ENCODE assay signal across 1 cellular context in genomic region chr19:860481-861098, GRCh38.
TF ChIP-seq lines count a peak whose summit lies in the region.

No MANE protein-coding gene starts in this region.

TF ChIP-seq in K562, 482 proteins besides CTCF, POLR2A, EP300 and RAD21 (continued from another document and continues in another):
- TF ChIP-seq, protein P1, sequence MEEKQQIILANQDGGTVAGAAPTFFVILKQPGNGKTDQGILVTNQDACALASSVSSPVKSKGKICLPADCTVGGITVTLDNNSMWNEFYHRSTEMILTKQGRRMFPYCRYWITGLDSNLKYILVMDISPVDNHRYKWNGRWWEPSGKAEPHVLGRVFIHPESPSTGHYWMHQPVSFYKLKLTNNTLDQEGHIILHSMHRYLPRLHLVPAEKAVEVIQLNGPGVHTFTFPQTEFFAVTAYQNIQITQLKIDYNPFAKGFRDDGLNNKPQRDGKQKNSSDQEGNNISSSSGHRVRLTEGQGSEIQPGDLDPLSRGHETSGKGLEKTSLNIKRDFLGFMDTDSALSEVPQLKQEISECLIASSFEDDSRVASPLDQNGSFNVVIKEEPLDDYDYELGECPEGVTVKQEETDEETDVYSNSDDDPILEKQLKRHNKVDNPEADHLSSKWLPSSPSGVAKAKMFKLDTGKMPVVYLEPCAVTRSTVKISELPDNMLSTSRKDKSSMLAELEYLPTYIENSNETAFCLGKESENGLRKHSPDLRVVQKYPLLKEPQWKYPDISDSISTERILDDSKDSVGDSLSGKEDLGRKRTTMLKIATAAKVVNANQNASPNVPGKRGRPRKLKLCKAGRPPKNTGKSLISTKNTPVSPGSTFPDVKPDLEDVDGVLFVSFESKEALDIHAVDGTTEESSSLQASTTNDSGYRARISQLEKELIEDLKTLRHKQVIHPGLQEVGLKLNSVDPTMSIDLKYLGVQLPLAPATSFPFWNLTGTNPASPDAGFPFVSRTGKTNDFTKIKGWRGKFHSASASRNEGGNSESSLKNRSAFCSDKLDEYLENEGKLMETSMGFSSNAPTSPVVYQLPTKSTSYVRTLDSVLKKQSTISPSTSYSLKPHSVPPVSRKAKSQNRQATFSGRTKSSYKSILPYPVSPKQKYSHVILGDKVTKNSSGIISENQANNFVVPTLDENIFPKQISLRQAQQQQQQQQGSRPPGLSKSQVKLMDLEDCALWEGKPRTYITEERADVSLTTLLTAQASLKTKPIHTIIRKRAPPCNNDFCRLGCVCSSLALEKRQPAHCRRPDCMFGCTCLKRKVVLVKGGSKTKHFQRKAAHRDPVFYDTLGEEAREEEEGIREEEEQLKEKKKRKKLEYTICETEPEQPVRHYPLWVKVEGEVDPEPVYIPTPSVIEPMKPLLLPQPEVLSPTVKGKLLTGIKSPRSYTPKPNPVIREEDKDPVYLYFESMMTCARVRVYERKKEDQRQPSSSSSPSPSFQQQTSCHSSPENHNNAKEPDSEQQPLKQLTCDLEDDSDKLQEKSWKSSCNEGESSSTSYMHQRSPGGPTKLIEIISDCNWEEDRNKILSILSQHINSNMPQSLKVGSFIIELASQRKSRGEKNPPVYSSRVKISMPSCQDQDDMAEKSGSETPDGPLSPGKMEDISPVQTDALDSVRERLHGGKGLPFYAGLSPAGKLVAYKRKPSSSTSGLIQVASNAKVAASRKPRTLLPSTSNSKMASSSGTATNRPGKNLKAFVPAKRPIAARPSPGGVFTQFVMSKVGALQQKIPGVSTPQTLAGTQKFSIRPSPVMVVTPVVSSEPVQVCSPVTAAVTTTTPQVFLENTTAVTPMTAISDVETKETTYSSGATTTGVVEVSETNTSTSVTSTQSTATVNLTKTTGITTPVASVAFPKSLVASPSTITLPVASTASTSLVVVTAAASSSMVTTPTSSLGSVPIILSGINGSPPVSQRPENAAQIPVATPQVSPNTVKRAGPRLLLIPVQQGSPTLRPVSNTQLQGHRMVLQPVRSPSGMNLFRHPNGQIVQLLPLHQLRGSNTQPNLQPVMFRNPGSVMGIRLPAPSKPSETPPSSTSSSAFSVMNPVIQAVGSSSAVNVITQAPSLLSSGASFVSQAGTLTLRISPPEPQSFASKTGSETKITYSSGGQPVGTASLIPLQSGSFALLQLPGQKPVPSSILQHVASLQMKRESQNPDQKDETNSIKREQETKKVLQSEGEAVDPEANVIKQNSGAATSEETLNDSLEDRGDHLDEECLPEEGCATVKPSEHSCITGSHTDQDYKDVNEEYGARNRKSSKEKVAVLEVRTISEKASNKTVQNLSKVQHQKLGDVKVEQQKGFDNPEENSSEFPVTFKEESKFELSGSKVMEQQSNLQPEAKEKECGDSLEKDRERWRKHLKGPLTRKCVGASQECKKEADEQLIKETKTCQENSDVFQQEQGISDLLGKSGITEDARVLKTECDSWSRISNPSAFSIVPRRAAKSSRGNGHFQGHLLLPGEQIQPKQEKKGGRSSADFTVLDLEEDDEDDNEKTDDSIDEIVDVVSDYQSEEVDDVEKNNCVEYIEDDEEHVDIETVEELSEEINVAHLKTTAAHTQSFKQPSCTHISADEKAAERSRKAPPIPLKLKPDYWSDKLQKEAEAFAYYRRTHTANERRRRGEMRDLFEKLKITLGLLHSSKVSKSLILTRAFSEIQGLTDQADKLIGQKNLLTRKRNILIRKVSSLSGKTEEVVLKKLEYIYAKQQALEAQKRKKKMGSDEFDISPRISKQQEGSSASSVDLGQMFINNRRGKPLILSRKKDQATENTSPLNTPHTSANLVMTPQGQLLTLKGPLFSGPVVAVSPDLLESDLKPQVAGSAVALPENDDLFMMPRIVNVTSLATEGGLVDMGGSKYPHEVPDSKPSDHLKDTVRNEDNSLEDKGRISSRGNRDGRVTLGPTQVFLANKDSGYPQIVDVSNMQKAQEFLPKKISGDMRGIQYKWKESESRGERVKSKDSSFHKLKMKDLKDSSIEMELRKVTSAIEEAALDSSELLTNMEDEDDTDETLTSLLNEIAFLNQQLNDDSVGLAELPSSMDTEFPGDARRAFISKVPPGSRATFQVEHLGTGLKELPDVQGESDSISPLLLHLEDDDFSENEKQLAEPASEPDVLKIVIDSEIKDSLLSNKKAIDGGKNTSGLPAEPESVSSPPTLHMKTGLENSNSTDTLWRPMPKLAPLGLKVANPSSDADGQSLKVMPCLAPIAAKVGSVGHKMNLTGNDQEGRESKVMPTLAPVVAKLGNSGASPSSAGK (IDR thresholded peaks at IDR 0.05): peak; percentile 23; the same call in 1 of the 2 replicates
- TF ChIP-seq, protein P2, sequence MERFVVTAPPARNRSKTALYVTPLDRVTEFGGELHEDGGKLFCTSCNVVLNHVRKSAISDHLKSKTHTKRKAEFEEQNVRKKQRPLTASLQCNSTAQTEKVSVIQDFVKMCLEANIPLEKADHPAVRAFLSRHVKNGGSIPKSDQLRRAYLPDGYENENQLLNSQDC (CRISPR knock-in tag; IDR thresholded peaks at IDR 0.05): no peak
- TF ChIP-seq ATF7 (IDR thresholded peaks at IDR 0.05) (peak; percentile 70), PREB (CRISPR knock-in tag; IDR thresholded peaks at IDR 0.05) (no peak), ZFP91 (CRISPR knock-in tag; IDR thresholded peaks at IDR 0.05) (no peak), MAZ (CRISPR knock-in tag; conservative IDR thresholded peaks at IDR 0.05 in 1 of 2, IDR thresholded peaks at IDR 0.05 in 1 of 2) (peak; percentile 63 to 84), SMAD2 (IDR thresholded peaks at IDR 0.05; ENCODE audit: low read depth, low read length) (no peak), ZBTB7A (IDR thresholded peaks at IDR 0.05; ENCODE audit: borderline replicate concordance, control insufficient read depth, low read depth, low read length) (peak; percentile 70), ZNF263 (CRISPR knock-in tag; IDR thresholded peaks at IDR 0.05; ENCODE audit: borderline replicate concordance) (peak; percentile 74), ZNF398 (CRISPR knock-in tag; IDR thresholded peaks at IDR 0.05) (no peak), ZC3H4 (CRISPR knock-in tag; IDR thresholded peaks at IDR 0.05; ENCODE audit: borderline replicate concordance) (no peak), DACH1 (IDR thresholded peaks at IDR 0.05; ENCODE audit: partially characterized antibody) (no peak), FOXM1 (IDR thresholded peaks at IDR 0.05; ENCODE audit: low read depth) (no peak), FOXM1 (CRISPR knock-in tag; IDR thresholded peaks at IDR 0.05; ENCODE audit: low read depth) (0 out of 2 replicates have a peak, but pooled peaks have one; percentile 60), ZNF79 (CRISPR knock-in tag; IDR thresholded peaks at IDR 0.05; ENCODE audit: low read depth) (no peak), TFAP4 (CRISPR knock-in tag; IDR thresholded peaks at IDR 0.05; ENCODE audit: borderline replicate concordance) (no peak; the same call in 1 of the 2 replicates), ZNF324 (CRISPR knock-in tag; IDR thresholded peaks at IDR 0.05) (no peak), ZNF780A (CRISPR knock-in tag; IDR thresholded peaks at IDR 0.05) (no peak), EGR1 (conservative IDR thresholded peaks at IDR 0.05) (peak; percentile 70), RBM14 (IDR thresholded peaks at IDR 0.05; ENCODE audit: borderline replicate concordance, insufficient read depth, low read depth, low read length) (no peak), SRF (CRISPR knock-in tag; IDR thresholded peaks at IDR 0.05) (no peak), CBX1 (IDR thresholded peaks at IDR 0.05; ENCODE audit: low read depth) (peak; percentile 46; the same call in 1 of the 2 replicates), GABPB1 (CRISPR knock-in tag; IDR thresholded peaks at IDR 0.05) (peak; percentile 49; the same call in 1 of the 2 replicates), SRSF9 (IDR thresholded peaks at IDR 0.05; ENCODE audit: borderline replicate concordance, low read depth, low read length) (no peak), HDAC8 (tag; IDR thresholded peaks at IDR 0.05) (no peak), TOE1 (IDR thresholded peaks at IDR 0.05; ENCODE audit: borderline replicate concordance) (no peak), TOE1 (CRISPR knock-in tag; IDR thresholded peaks at IDR 0.05; ENCODE audit: borderline replicate concordance, low read depth) (peak; percentile 73; the same call in 1 of the 2 replicates), SUPT5H (IDR thresholded peaks at IDR 0.05) (peak; percentile 72), KDM5B (IDR thresholded peaks at IDR 0.05; ENCODE audit: insufficient replicate concordance, low read depth, low read length) (peak; percentile 59), RB1 (IDR thresholded peaks at IDR 0.05; ENCODE audit: low read depth) (peak; percentile 90; the same call in 1 of the 2 replicates), SETDB1 (IDR thresholded peaks at IDR 0.05; ENCODE audit: low read length) (no peak), SOX6 (IDR thresholded peaks at IDR 0.05) (0 out of 2 replicates have a peak, but pooled peaks have one; percentile 13), HNRNPLL (IDR thresholded peaks at IDR 0.05; ENCODE audit: low read depth, low read length, poor library complexity, severe bottlenecking) (peak; percentile 18), HMG20B (CRISPR knock-in tag; IDR thresholded peaks at IDR 0.05) (no peak), THRAP3 (IDR thresholded peaks at IDR 0.05; ENCODE audit: borderline replicate concordance) (no peak), ERF (CRISPR knock-in tag; IDR thresholded peaks at IDR 0.05) (no peak), MXI1 (IDR thresholded peaks at IDR 0.05; ENCODE audit: low read depth, low read length) (no peak), FOXJ3 (CRISPR knock-in tag; IDR thresholded peaks at IDR 0.05) (no peak), ZFP1 (CRISPR knock-in tag; IDR thresholded peaks at IDR 0.05) (no peak)
- TF ChIP-seq, protein P3, sequence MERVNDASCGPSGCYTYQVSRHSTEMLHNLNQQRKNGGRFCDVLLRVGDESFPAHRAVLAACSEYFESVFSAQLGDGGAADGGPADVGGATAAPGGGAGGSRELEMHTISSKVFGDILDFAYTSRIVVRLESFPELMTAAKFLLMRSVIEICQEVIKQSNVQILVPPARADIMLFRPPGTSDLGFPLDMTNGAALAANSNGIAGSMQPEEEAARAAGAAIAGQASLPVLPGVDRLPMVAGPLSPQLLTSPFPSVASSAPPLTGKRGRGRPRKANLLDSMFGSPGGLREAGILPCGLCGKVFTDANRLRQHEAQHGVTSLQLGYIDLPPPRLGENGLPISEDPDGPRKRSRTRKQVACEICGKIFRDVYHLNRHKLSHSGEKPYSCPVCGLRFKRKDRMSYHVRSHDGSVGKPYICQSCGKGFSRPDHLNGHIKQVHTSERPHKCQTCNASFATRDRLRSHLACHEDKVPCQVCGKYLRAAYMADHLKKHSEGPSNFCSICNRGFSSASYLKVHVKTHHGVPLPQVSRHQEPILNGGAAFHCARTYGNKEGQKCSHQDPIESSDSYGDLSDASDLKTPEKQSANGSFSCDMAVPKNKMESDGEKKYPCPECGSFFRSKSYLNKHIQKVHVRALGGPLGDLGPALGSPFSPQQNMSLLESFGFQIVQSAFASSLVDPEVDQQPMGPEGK (CRISPR knock-in tag; IDR thresholded peaks at IDR 0.05; ENCODE audit: borderline replicate concordance): no peak
- TF ChIP-seq, protein P4, sequence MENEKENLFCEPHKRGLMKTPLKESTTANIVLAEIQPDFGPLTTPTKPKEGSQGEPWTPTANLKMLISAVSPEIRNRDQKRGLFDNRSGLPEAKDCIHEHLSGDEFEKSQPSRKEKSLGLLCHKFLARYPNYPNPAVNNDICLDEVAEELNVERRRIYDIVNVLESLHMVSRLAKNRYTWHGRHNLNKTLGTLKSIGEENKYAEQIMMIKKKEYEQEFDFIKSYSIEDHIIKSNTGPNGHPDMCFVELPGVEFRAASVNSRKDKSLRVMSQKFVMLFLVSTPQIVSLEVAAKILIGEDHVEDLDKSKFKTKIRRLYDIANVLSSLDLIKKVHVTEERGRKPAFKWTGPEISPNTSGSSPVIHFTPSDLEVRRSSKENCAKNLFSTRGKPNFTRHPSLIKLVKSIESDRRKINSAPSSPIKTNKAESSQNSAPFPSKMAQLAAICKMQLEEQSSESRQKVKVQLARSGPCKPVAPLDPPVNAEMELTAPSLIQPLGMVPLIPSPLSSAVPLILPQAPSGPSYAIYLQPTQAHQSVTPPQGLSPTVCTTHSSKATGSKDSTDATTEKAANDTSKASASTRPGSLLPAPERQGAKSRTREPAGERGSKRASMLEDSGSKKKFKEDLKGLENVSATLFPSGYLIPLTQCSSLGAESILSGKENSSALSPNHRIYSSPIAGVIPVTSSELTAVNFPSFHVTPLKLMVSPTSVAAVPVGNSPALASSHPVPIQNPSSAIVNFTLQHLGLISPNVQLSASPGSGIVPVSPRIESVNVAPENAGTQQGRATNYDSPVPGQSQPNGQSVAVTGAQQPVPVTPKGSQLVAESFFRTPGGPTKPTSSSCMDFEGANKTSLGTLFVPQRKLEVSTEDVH (IDR thresholded peaks at IDR 0.05; ENCODE audit: low read depth, partially characterized antibody): no peak
